In genomic region chr3:53046171-53047170, GRCh38 we compare ENCODE assay signal across 7 cellular contexts. TPM values are rescaled to one million over a fixed set of nuclear protein-coding genes. Genes with fewer than 3 reads are reported as not detected.
DNase-seq lines count a peak whose midpoint lies in the region; ATAC-seq and TF ChIP-seq lines count a peak whose summit lies in the region.

No MANE protein-coding gene starts in this region.

- peak; percentile 38 for ATAC-seq in GM18505 (IDR thresholded peaks at IDR 0.05; ENCODE audit: unreplicated experiment)
- ATAC-seq in HG02852 (IDR thresholded peaks at IDR 0.05; ENCODE audit: unreplicated experiment), result peak; percentile 27

- TF ChIP-seq CTCF in fibroblast of mammary gland (conservative IDR thresholded peaks at IDR 0.05; ENCODE audit: control insufficient read depth, insufficient read depth, low read depth, low read length) (no peak), nephron (IDR thresholded peaks at IDR 0.05; ENCODE audit: unreplicated experiment in 3 of 3) (peak; percentile 26 to 37 (median 31)), stomach (IDR thresholded peaks at IDR 0.05) (peak in 3 of 7 experiments; percentile 15 to 50 (median 28))

- H3K27ac ChIP-seq in stomach, result peak overlapping the region; percentile 91 to 99 (median 95)

- DNase-seq in NOMO-1 treated with dmso at 0.1 percent for 144 hours (lab: John Stamatoyannopoulos, UW; ENCODE audit: unreplicated experiment) (peak; percentile 48), fibroblast of mammary gland (ENCODE audit: low read depth) (peak; percentile 21), stomach (peak; percentile 53)
- peak; percentile 80 for DNase-seq in activated T-cell treated with anti-CD3 and anti-CD28 coated beads, Interleukin-2, amount 50 U/mL, for 24 hours

- peaks cover 5 to 41% (median 27%) of the 10 kb centered on the region in 4 donors for H3K4me1 ChIP-seq in stomach

- no peaks in the 10 kb centered on the region for H3K27me3 ChIP-seq in stomach

- H3K36me3 ChIP-seq in stomach, result no peaks in the 10 kb centered on the region

- WGBS in stomach, 5 donors, result 2 to 6% (median 4%) methylated on average over 38 to 112 of the region's 113 CpGs

- no peak for TF ChIP-seq EP300 in stomach (IDR thresholded peaks at IDR 0.05)

- H3K4me1 Mint-ChIP-seq in activated T-cell treated with anti-CD3 and anti-CD28 coated beads, Interleukin-2, amount 50 U/mL, for 24 hours (ENCODE audit: low read depth), result peaks cover 39% of the 10 kb centered on the region
- H3K4me1 Mint-ChIP-seq in nephron, result peaks cover 14% of the 10 kb centered on the region

- H3K4me3 ChIP-seq in fibroblast of mammary gland (ENCODE audit: control insufficient read depth, low read depth, low read length) (peak overlapping the region; percentile 41), stomach (peak overlapping the region; percentile 89 to 98 (median 96))

- intact Hi-C loops in stomach (cut with DNase I; ENCODE audit: low total_unique reads), result no loop called here

- H3K27me3 Mint-ChIP-seq in activated T-cell treated with anti-CD3 and anti-CD28 coated beads, Interleukin-2, amount 50 U/mL, for 24 hours, result no peaks in the 10 kb centered on the region
- H3K27me3 Mint-ChIP-seq in nephron (ENCODE audit: low read depth), result peaks cover 60% of the 10 kb centered on the region

- peaks cover 5% of the 10 kb centered on the region for H3K36me3 Mint-ChIP-seq in activated T-cell treated with anti-CD3 and anti-CD28 coated beads, Interleukin-2, amount 50 U/mL, for 24 hours (ENCODE audit: low read depth)
- no peaks in the 10 kb centered on the region for H3K36me3 Mint-ChIP-seq in nephron (ENCODE audit: low read depth)

- H3K9me3 ChIP-seq in stomach, result no peaks in the 10 kb centered on the region

- H3K27ac Mint-ChIP-seq in activated T-cell treated with anti-CD3 and anti-CD28 coated beads, Interleukin-2, amount 50 U/mL, for 24 hours, result peak overlapping the region; percentile 66
- peak overlapping the region in 2 of 3 experiments; percentile 18 to 21 for H3K27ac Mint-ChIP-seq in nephron

- no peak for TF ChIP-seq POLR2A in GM18505 (IDR thresholded peaks at IDR 0.05; ENCODE audit: borderline replicate concordance, extremely low read depth, insufficient read depth, insufficient read length)
- no peak for TF ChIP-seq POLR2A in stomach (IDR thresholded peaks at IDR 0.05)

- H3K4me3 Mint-ChIP-seq in activated T-cell treated with anti-CD3 and anti-CD28 coated beads, Interleukin-2, amount 50 U/mL, for 24 hours, result peak overlapping the region; percentile 70
- peak overlapping the region; percentile 86 to 93 (median 90) for H3K4me3 Mint-ChIP-seq in nephron

- no peaks in the 10 kb centered on the region for H3K9me3 Mint-ChIP-seq in activated T-cell treated with anti-CD3 and anti-CD28 coated beads, Interleukin-2, amount 50 U/mL, for 24 hours
- peaks cover 3% of the 10 kb centered on the region for H3K9me3 Mint-ChIP-seq in nephron

RNA-seq across cellular contexts. Expression of gene SFMBT1, which starts 0.6 kb away (rescaled TPM):
- 10 to 100 TPM in 1 of 5 donors, 1 to 10 TPM in 4; 5.8 to 29.4 (median 7.6) TPM for total RNA-seq in stomach
- 1 to 10 TPM; 2.7 to 5.0 (median 3.4) TPM for polyA plus RNA-seq in stomach

Comparison
In these comparisons a context has a peak if more than half of its experiments do, and no peak if none do; other contexts are left out.
1. Peak in every context shown above with its lines: DNase-seq, ATAC-seq, H3K4me3 ChIP-seq and H3K27ac ChIP-seq.
2. DNase-seq: peak in every context shown above with its lines; median percentile 80 in activated T-cell treated with anti-CD3 and anti-CD28 coated beads, Interleukin-2, amount 50 U/mL, for 24 hours; 53 in stomach; 48 in NOMO-1 treated with dmso at 0.1 percent for 144 hours; 21 in fibroblast of mammary gland.